Comparison of ENCODE assay signal across 26 cellular contexts in the genomic region with DNA sequence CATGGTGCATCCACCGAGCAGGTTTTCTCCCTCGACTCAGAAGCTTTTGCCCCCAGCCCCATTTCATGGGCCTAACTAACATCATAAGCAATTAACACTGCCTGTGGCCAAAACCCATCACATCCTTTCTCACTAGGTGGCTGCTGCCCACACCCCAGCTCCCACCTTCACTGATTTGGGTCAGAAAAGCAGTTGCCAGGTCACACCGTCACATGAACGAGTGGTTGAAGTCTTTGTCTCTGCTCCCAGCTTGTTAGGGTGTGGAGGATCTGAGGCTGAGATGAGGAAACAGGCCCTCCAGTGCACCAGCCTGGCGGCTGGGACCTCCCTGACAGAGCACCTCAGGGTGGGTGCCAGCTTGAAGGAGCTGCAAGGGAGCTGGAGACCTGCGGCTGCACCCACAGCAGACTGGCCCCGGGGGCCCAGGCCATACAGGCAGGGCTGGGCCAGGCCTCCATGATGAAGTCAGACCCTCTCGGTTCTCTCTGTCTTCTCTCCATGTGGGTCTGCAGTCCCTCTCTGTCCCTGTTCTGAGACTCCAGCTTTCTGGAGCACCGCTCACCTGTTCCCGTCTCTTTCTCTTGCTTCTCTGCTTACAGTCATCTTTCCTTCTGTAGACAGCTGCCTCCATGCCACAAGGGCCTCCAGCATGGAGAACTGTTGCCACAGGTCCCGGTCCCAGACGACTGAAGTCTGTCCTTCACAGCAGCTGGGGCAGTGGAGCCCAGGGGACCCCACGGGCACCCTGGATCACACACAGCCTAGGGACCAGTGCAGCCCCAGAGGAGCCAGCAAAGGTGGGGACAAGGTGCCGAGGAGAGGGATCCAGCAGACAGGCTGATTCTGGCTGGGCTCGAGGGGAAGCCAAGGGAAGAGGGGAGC. TPM values are rescaled to one million over a fixed set of nuclear protein-coding genes. Genes with fewer than 3 reads are reported as not detected.
DNase-seq lines count a peak whose midpoint lies in the region; ATAC-seq and TF ChIP-seq lines count a peak whose summit lies in the region.
"Had no signal": no experiment of that assay in that cellular context is flagged by ENCODE, and none has a peak within 500 bp of the region (broad histone marks: within the 10 kb centered on the region; RNA-seq: fewer than 3 reads in every experiment).

No MANE protein-coding gene starts in this region.

- no peak overlapping the region for H3K9ac ChIP-seq in SK-N-SH

- no peak overlapping the region for H3K4me2 ChIP-seq in SK-N-SH
- H3K4me2 ChIP-seq in PC-9, result no peak overlapping the region

- H3K27ac ChIP-seq in SK-N-SH (ENCODE audit: low read depth in 2 of 2, low read length in 1 of 2), result no peak overlapping the region
- H3K27ac ChIP-seq in body of pancreas, result no peak overlapping the region
- H3K27ac ChIP-seq in thoracic aorta, result no peak overlapping the region
- H3K27ac ChIP-seq in PC-9, result no peak overlapping the region
- H3K27ac ChIP-seq in stomach, result no peak overlapping the region
- H3K27ac ChIP-seq: 22Rv1, neutrophil, SJSA1 had no signal

- H3K27me3 ChIP-seq in SK-N-SH (ENCODE audit: insufficient read depth) (no peaks in the 10 kb centered on the region), body of pancreas (peaks cover 0 to 4% of the 10 kb centered on the region in 2 donors), thoracic aorta (replicated peaks; ENCODE audit: insufficient read depth) (no peaks in the 10 kb centered on the region), PC-9 (ENCODE audit: insufficient read depth, low read depth) (no peaks in the 10 kb centered on the region), stomach (peaks cover 0 to 14% (median 6%) of the 10 kb centered on the region in 3 donors)
- H3K27me3 ChIP-seq: SJSA1 had no signal

- WGBS in SK-N-SH (ENCODE audit: low lambda C conversion rate), result 88% methylated on average over 12 of the region's 15 CpGs
- WGBS in body of pancreas, 2 donors, result 89 to 90% methylated on average over 14 to 15 of the region's 15 CpGs
- WGBS in stomach, 5 donors, result 86 to 94% (median 91%) methylated on average over 14 to 15 of the region's 15 CpGs

- TF ChIP-seq POLR2A in body of pancreas (IDR thresholded peaks at IDR 0.05) (no peak), stomach (IDR thresholded peaks at IDR 0.05) (no peak)

- H3K4me1 Mint-ChIP-seq in nephron, result peaks cover 51% of the 10 kb centered on the region
- no peaks in the 10 kb centered on the region for H3K4me1 Mint-ChIP-seq in activated T-helper 1 cell treated with anti-CD3 and anti-CD28 coated beads, Interleukin-12 subunit alpha, Interleukin-12 subunit beta, Interleukin-2, Interleukin-4 antibody, amounts not matched to agents 30 ng/mL and 10 ng/mL and 1 ng/mL, durations not matched to agents 14 hours and 24 hours and 36 hours (ENCODE audit: low read depth)
- H3K4me1 Mint-ChIP-seq: activated naive CD8-positive, alpha-beta T cell treated with anti-CD3 and anti-CD28 coated beads, Interleukin-2, amount 50 U/mL, for 24 hours; activated T-helper 17 cell treated with anti-CD3 and anti-CD28 coated beads, Interleukin-2, amount 50 U/mL, for 72 hours had no signal

- H3K9me3 Mint-ChIP-seq in nephron, result peaks cover 3% of the 10 kb centered on the region
- no peaks in the 10 kb centered on the region for H3K9me3 Mint-ChIP-seq in activated T-helper 1 cell treated with anti-CD3 and anti-CD28 coated beads, Interleukin-12 subunit alpha, Interleukin-12 subunit beta, Interleukin-2, Interleukin-4 antibody, amounts not matched to agents 30 ng/mL and 10 ng/mL and 1 ng/mL, durations not matched to agents 14 hours and 24 hours and 36 hours
- H3K9me3 Mint-ChIP-seq: activated naive CD8-positive, alpha-beta T cell treated with anti-CD3 and anti-CD28 coated beads, Interleukin-2, amount 50 U/mL, for 24 hours; activated T-helper 17 cell treated with anti-CD3 and anti-CD28 coated beads, Interleukin-2, amount 50 U/mL, for 72 hours; T-helper 1 cell treated with Interleukin-12 subunit alpha and Interleukin-12 subunit beta and Interleukin-4 antibody, amounts not matched to agents 30 μg/mL and 1 μg/mL, for 36 hours had no signal

- TF ChIP-seq CTCF in SK-N-SH (IDR thresholded peaks at IDR 0.05), result no peak
- TF ChIP-seq CTCF in body of pancreas (IDR thresholded peaks at IDR 0.05), result no peak
- TF ChIP-seq CTCF in nephron (IDR thresholded peaks at IDR 0.05; ENCODE audit: unreplicated experiment in 3 of 3), result no peak
- TF ChIP-seq CTCF in thoracic aorta (IDR thresholded peaks at IDR 0.05), result no peak
- no peak for TF ChIP-seq CTCF in PC-9 (conservative IDR thresholded peaks at IDR 0.05)
- no peak for TF ChIP-seq CTCF in stomach (IDR thresholded peaks at IDR 0.05)

- TF ChIP-seq EP300 in SK-N-SH (IDR thresholded peaks at IDR 0.05; ENCODE audit: borderline replicate concordance in 1 of 2, low read depth in 1 of 2, low read length in 1 of 2), result no peak
- no peak for TF ChIP-seq EP300 in stomach (IDR thresholded peaks at IDR 0.05)

- H3F3A ChIP-seq in SK-N-SH (replicated peaks; ENCODE audit: insufficient read depth) (peaks cover 4% of the 10 kb centered on the region), PC-9 (ENCODE audit: insufficient read depth, low read depth) (peaks cover 7% of the 10 kb centered on the region)

- no peaks in the 10 kb centered on the region for H3K36me3 Mint-ChIP-seq in nephron (ENCODE audit: low read depth)
- no peaks in the 10 kb centered on the region for H3K36me3 Mint-ChIP-seq in activated T-helper 1 cell treated with anti-CD3 and anti-CD28 coated beads, Interleukin-12 subunit alpha, Interleukin-12 subunit beta, Interleukin-2, Interleukin-4 antibody, amounts not matched to agents 30 ng/mL and 10 ng/mL and 1 ng/mL, durations not matched to agents 14 hours and 24 hours and 36 hours (ENCODE audit: low read depth)
- H3K36me3 Mint-ChIP-seq: CD4-positive, CD25-positive, alpha-beta regulatory T cell had no signal

- CTCF ChIA-PET in SK-N-SH (lab: Yijun Ruan, JAX) (interaction anchor here (1.6 to 2.1 kb wide), 2 partner anchors 12 to 131 kb away, joined by 4 to 5 read pairs; no protein-coding TSS in a partner anchor), PC-9 (lab: Charles Lee) (no interaction called here)

- no peak overlapping the region for H2AFZ ChIP-seq in SK-N-SH (ENCODE audit: low read depth)
- no peak overlapping the region for H2AFZ ChIP-seq in PC-9

- no peaks in the 10 kb centered on the region for H3K9me2 ChIP-seq in SK-N-SH
- no peaks in the 10 kb centered on the region for H3K9me2 ChIP-seq in PC-9 (ENCODE audit: insufficient read depth)

- no peak for ATAC-seq in SK-N-SH treated with all-trans-retinoic acid at 6 μM for 48 hours
- no peak for ATAC-seq in body of pancreas
- ATAC-seq in thoracic aorta (ENCODE audit: insufficient number of reproducible peaks, low FRiP score, low read depth), result no peak
- ATAC-seq: activated naive CD8-positive, alpha-beta T cell treated with anti-CD3 and anti-CD28 coated beads, Interleukin-2, amount 50 U/mL, for 24 hours; activated T-helper 17 cell treated with anti-CD3 and anti-CD28 coated beads, Interleukin-2, amount 50 U/mL, for 72 hours had no signal

- POLR2A ChIA-PET in SK-N-SH (lab: Yijun Ruan, JAX) (no interaction called here), PC-9 (lab: Charles Lee; ENCODE audit: unreplicated experiment) (no interaction called here)

- DNase-seq in SK-N-SH, result peak; percentile 6
- DNase-seq in body of pancreas, result peak in 3 of 4 donors; percentile 3 to 9 (median 7)
- DNase-seq in thoracic aorta (ENCODE audit: low spot score), result peak; percentile 1
- DNase-seq in PC-9, result no peak
- DNase-seq in stomach, result no peak
- DNase-seq in activated T-helper 1 cell treated with anti-CD3 and anti-CD28 coated beads, Interleukin-12 subunit alpha, Interleukin-12 subunit beta, Interleukin-2, Interleukin-4 antibody, amounts not matched to agents 30 ng/mL and 10 ng/mL and 1 ng/mL, durations not matched to agents 14 hours and 24 hours and 36 hours (ENCODE audit: low spot score), result no peak
- DNase-seq: activated CD4-positive, alpha-beta T cell treated with anti-CD3 and anti-CD28 coated beads, Interleukin-2, amount 50 U/mL, for 1 hour; activated naive CD8-positive, alpha-beta T cell treated with anti-CD3 and anti-CD28 coated beads, Interleukin-2, amount 50 U/mL, for 24 hours; CD4-positive, CD25-positive, alpha-beta regulatory T cell; effector CD8-positive, alpha-beta T cell; erythroblast; foreskin fibroblast; NCI-H1694; NCI-H2171; NCI-H524; NK-92 treated with Interleukin-12 subunit alpha and Interleukin-12 subunit beta, amount 100 ng/mL, for 24 hours; stimulated activated CD4-positive, alpha-beta T cell treated with anti-CD3 and anti-CD28 coated beads, Interleukin-4, amount 100 ng/mL, for 1 hour; stimulated activated naive CD4-positive, alpha-beta T cell had no signal

- H3K4me1 ChIP-seq in SK-N-SH (ENCODE audit: control insufficient read depth in 1 of 2, insufficient read depth in 2 of 2, low read depth in 1 of 2, low read length in 1 of 2) (peaks cover 7 to 13% of the 10 kb centered on the region in 2 experiments; a peak in 1 of 4 replicates), body of pancreas (peaks cover 19% of the 10 kb centered on the region), thoracic aorta (ENCODE audit: control insufficient read depth in 1 of 2, low read depth in 2 of 2) (peaks cover 22 to 27% of the 10 kb centered on the region in 2 donors), PC-9 (replicated peaks; ENCODE audit: insufficient read depth) (peaks cover 6% of the 10 kb centered on the region; the same call in 1 of the 2 replicates), stomach (peaks cover 19 to 40% (median 28%) of the 10 kb centered on the region in 4 donors)

- H3K9me3 ChIP-seq in SK-N-SH (no peaks in the 10 kb centered on the region), body of pancreas (no peaks in the 10 kb centered on the region), thoracic aorta (no peaks in the 10 kb centered on the region), PC-9 (ENCODE audit: insufficient read depth, low read depth) (no peaks in the 10 kb centered on the region), stomach (no peaks in the 10 kb centered on the region)
- H3K9me3 ChIP-seq: neutrophil, SJSA1 had no signal

- H3K36me3 ChIP-seq in SK-N-SH (replicated peaks in 1 of 2; ENCODE audit: control insufficient read depth in 1 of 2, insufficient read depth in 2 of 2, low read length in 1 of 2), result no peaks in the 10 kb centered on the region
- no peaks in the 10 kb centered on the region for H3K36me3 ChIP-seq in body of pancreas (replicated peaks in 1 of 2; ENCODE audit: insufficient read depth in 1 of 2, low read depth in 2 of 2)
- no peaks in the 10 kb centered on the region for H3K36me3 ChIP-seq in thoracic aorta
- no peaks in the 10 kb centered on the region for H3K36me3 ChIP-seq in PC-9 (ENCODE audit: low read depth)
- H3K36me3 ChIP-seq in stomach, result no peaks in the 10 kb centered on the region
- H3K36me3 ChIP-seq: neutrophil, SJSA1 had no signal

- H3K4me3 Mint-ChIP-seq in nephron, result peak overlapping the region in 1 of 3 experiments; percentile 41
- no peak overlapping the region for H3K4me3 Mint-ChIP-seq in activated T-helper 1 cell treated with anti-CD3 and anti-CD28 coated beads, Interleukin-12 subunit alpha, Interleukin-12 subunit beta, Interleukin-2, Interleukin-4 antibody, amounts not matched to agents 30 ng/mL and 10 ng/mL and 1 ng/mL, durations not matched to agents 14 hours and 24 hours and 36 hours
- H3K4me3 Mint-ChIP-seq: activated naive CD8-positive, alpha-beta T cell treated with anti-CD3 and anti-CD28 coated beads, Interleukin-2, amount 50 U/mL, for 24 hours; activated T-helper 17 cell treated with anti-CD3 and anti-CD28 coated beads, Interleukin-2, amount 50 U/mL, for 72 hours; brain; CD4-positive, CD25-positive, alpha-beta regulatory T cell; T-helper 1 cell treated with Interleukin-12 subunit alpha and Interleukin-12 subunit beta and Interleukin-4 antibody, amounts not matched to agents 30 μg/mL and 1 μg/mL, for 36 hours had no signal

- H4K20me1 ChIP-seq in SK-N-SH (ENCODE audit: insufficient read depth), result no peaks in the 10 kb centered on the region
- no peaks in the 10 kb centered on the region for H4K20me1 ChIP-seq in PC-9 (ENCODE audit: insufficient read depth)

- peak overlapping the region; percentile 15 to 85 (median 24) for H3K27ac Mint-ChIP-seq in nephron
- H3K27ac Mint-ChIP-seq in activated T-helper 1 cell treated with anti-CD3 and anti-CD28 coated beads, Interleukin-12 subunit alpha, Interleukin-12 subunit beta, Interleukin-2, Interleukin-4 antibody, amounts not matched to agents 30 ng/mL and 10 ng/mL and 1 ng/mL, durations not matched to agents 14 hours and 24 hours and 36 hours, result no peak overlapping the region
- H3K27ac Mint-ChIP-seq: activated naive CD8-positive, alpha-beta T cell treated with anti-CD3 and anti-CD28 coated beads, Interleukin-2, amount 50 U/mL, for 24 hours; activated T-helper 17 cell treated with anti-CD3 and anti-CD28 coated beads, Interleukin-2, amount 50 U/mL, for 72 hours; CD4-positive, CD25-positive, alpha-beta regulatory T cell; T-helper 1 cell treated with Interleukin-12 subunit alpha and Interleukin-12 subunit beta and Interleukin-4 antibody, amounts not matched to agents 30 μg/mL and 1 μg/mL, for 36 hours had no signal

- no TSS peak for BruUV-seq in PC-9 (replicated peaks; lab: Mats Ljungman, UMichigan)

- H3K4me3 ChIP-seq in SK-N-SH (ENCODE audit: low read depth in 2 of 2, low read length in 1 of 2) (no peak overlapping the region), body of pancreas (no peak overlapping the region), thoracic aorta (no peak overlapping the region), PC-9 (no peak overlapping the region), stomach (no peak overlapping the region)
- H3K4me3 ChIP-seq: SJSA1 had no signal

- intact Hi-C loops in body of pancreas (cut with DNase I) (no loop called here), PC-9 (cut with micrococcal nuclease; ENCODE audit: unreplicated experiment) (no loop called here), stomach (cut with DNase I; ENCODE audit: low total_unique reads) (no loop called here)
- intact Hi-C loops in activated T-helper 1 cell treated with anti-CD3 and anti-CD28 coated beads, Interleukin-12 subunit alpha, Interleukin-12 subunit beta, Interleukin-2, Interleukin-4 antibody, amounts not matched to agents 30 ng/mL and 10 ng/mL and 1 ng/mL, durations not matched to agents 14 hours and 24 hours and 36 hours (cut with micrococcal nuclease), result no loop called here

- no peaks in the 10 kb centered on the region for H3K79me2 ChIP-seq in SK-N-SH (ENCODE audit: insufficient read depth)
- H3K79me2 ChIP-seq in PC-9 (ENCODE audit: low read depth), result no peaks in the 10 kb centered on the region

- peaks cover 12% of the 10 kb centered on the region for H3K27me3 Mint-ChIP-seq in nephron (ENCODE audit: low read depth)
- peaks cover 17% of the 10 kb centered on the region for H3K27me3 Mint-ChIP-seq in activated T-helper 1 cell treated with anti-CD3 and anti-CD28 coated beads, Interleukin-12 subunit alpha, Interleukin-12 subunit beta, Interleukin-2, Interleukin-4 antibody, amounts not matched to agents 30 ng/mL and 10 ng/mL and 1 ng/mL, durations not matched to agents 14 hours and 24 hours and 36 hours (ENCODE audit: insufficient read depth)

- no peak for TF ChIP-seq RAD21 in SK-N-SH (IDR thresholded peaks at IDR 0.05; ENCODE audit: low read length)

RNA-seq across cellular contexts. Expression of a gene that starts 13.8 kb away (rescaled TPM):
- polyA plus RNA-seq in SK-N-SH (2012; rRNA removed) (12.0 and 12.9 TPM in 2 replicates), stomach (10 to 100 TPM; 17.2 to 22.1 (median 21.8) TPM)
- polyA plus RNA-seq in SK-N-SH (2012; cell fraction: cytosol; rRNA removed), result 11.2 and 11.8 TPM in 2 replicates
- 9.6 and 10.9 TPM in 2 replicates for polyA plus RNA-seq in SK-N-SH (2012; cell fraction: nucleus; rRNA removed)
- total RNA-seq in body of pancreas (10 to 100 TPM in 1 of 2 donors, 1 to 10 TPM in 1; 9.2 to 14.5 TPM), thoracic aorta (100 to 1,000 TPM; 120 to 142 TPM), PC-9 (2021) (18.4 and 18.8 TPM in 2 replicates), stomach (10 to 100 TPM; 30.4 to 72.3 (median 50.6) TPM)
- total RNA-seq in activated T-helper 1 cell treated with anti-CD3 and anti-CD28 coated beads, Interleukin-12 subunit alpha, Interleukin-12 subunit beta, Interleukin-2, Interleukin-4 antibody, amounts not matched to agents 30 ng/mL and 10 ng/mL and 1 ng/mL, durations not matched to agents 14 hours and 24 hours and 36 hours, result 11.1 and 13.4 TPM in 2 replicates

Comparison
In these comparisons a context has a peak if more than half of its experiments do, and no peak if none do; other contexts are left out.
1. DNase-seq: peak in SK-N-SH (single experiment), body of pancreas (3 of 4) and thoracic aorta (single experiment); none in PC-9 (0 of 2), stomach (single experiment) and activated T-helper 1 cell treated with anti-CD3 and anti-CD28 coated beads, Interleukin-12 subunit alpha, Interleukin-12 subunit beta, Interleukin-2, Interleukin-4 antibody, amounts not matched to agents 30 ng/mL and 10 ng/mL and 1 ng/mL, durations not matched to agents 14 hours and 24 hours and 36 hours (single experiment).